Comparison of ENCODE assay signal across 17 cellular contexts in genomic region chr14:80269338-80269935, GRCh38. TPM values are rescaled to one million over a fixed set of nuclear protein-coding genes. Genes with fewer than 3 reads are reported as not detected.
A peak's percentile ranks its signal among the peaks of the same experiment; 100 is the strongest.
DNase-seq lines count a peak whose midpoint lies in the region; ATAC-seq and TF ChIP-seq lines count a peak whose summit lies in the region.
"Had no signal": no experiment of that assay in that cellular context is flagged by ENCODE, and none has a peak within 500 bp of the region (broad histone marks: within the 10 kb centered on the region; RNA-seq: fewer than 3 reads in every experiment).

No MANE protein-coding gene starts in this region.

- TF ChIP-seq RAD21 in SK-N-SH (IDR thresholded peaks at IDR 0.05; ENCODE audit: low read length), result no peak

- ATAC-seq in GM19035 (IDR thresholded peaks at IDR 0.05; ENCODE audit: unreplicated experiment) (no peak), GM21786 (IDR thresholded peaks at IDR 0.05; ENCODE audit: unreplicated experiment) (no peak)
- ATAC-seq: activated T-cell treated with anti-CD3 and anti-CD28 coated beads, Interleukin-2, amount 50 U/mL, for 72 hours had no signal

- TF ChIP-seq EP300 in SK-N-SH (IDR thresholded peaks at IDR 0.05; ENCODE audit: borderline replicate concordance in 1 of 2, low read depth in 1 of 2, low read length in 1 of 2), result no peak

- no peaks in the 10 kb centered on the region for H3K27me3 ChIP-seq in SK-N-SH (ENCODE audit: insufficient read depth)
- no peaks in the 10 kb centered on the region for H3K27me3 ChIP-seq in esophagus (ENCODE audit: control insufficient read depth in 1 of 2, insufficient read depth in 2 of 2, low read length in 2 of 2)
- no peaks in the 10 kb centered on the region for H3K27me3 ChIP-seq in osteoblast (ENCODE audit: insufficient read depth, low read length)
- H3K27me3 ChIP-seq: heart right ventricle, right atrium auricular region had no signal

- WGBS in SK-N-SH (ENCODE audit: low lambda C conversion rate), result 24% methylated on average over 5 of the region's 5 CpGs
- 53 to 65% methylated on average over 5 of the region's 5 CpGs for WGBS in esophagus, 2 donors

- DNase-seq in GM03348 (ENCODE audit: low spot score), result peak; percentile 37
- DNase-seq in SK-N-SH, result no peak
- no peak for DNase-seq in osteoblast (ENCODE audit: insufficient read length, low spot score, missing footprints)
- DNase-seq in NCI-H82 (lab: John Stamatoyannopoulos, UW), result no peak
- DNase-seq: activated CD4-positive, alpha-beta memory T cell treated with anti-CD3 and anti-CD28 coated beads, Interleukin-2, amount 10 ng/mL, durations not matched to agents 7 days and 5 days; activated naive CD8-positive, alpha-beta T cell treated with anti-CD3 and anti-CD28 coated beads for 36 hours; activated T-cell treated with anti-CD3 and anti-CD28 coated beads, Interleukin-2, amount 50 U/mL, for 72 hours; heart right ventricle; KBM-7; kidney; midbrain; NCI-H1092 had no signal

- CTCF ChIA-PET in SK-N-SH (lab: Yijun Ruan, JAX), result interaction anchor here (1.3 kb wide), 1 partner anchor 11 kb away, joined by 5 read pairs; no protein-coding TSS in a partner anchor

- TF ChIP-seq CTCF in SK-N-SH (IDR thresholded peaks at IDR 0.05) (no peak), osteoblast (IDR thresholded peaks at IDR 0.05; ENCODE audit: extremely low read depth, low read depth, low read length) (no peak)

- no peaks in the 10 kb centered on the region for H3K36me3 ChIP-seq in SK-N-SH (replicated peaks in 1 of 2; ENCODE audit: control insufficient read depth in 1 of 2, insufficient read depth in 2 of 2, low read length in 1 of 2)
- no peaks in the 10 kb centered on the region for H3K36me3 ChIP-seq in esophagus (ENCODE audit: control insufficient read depth in 2 of 2, insufficient read depth in 2 of 2, low read length in 1 of 2)
- H3K36me3 ChIP-seq in osteoblast (ENCODE audit: insufficient read depth, low read length), result no peaks in the 10 kb centered on the region
- H3K36me3 ChIP-seq: heart right ventricle, right atrium auricular region had no signal

- H4K20me1 ChIP-seq in SK-N-SH (ENCODE audit: insufficient read depth) (no peaks in the 10 kb centered on the region), osteoblast (ENCODE audit: insufficient read depth, low read length) (no peaks in the 10 kb centered on the region)

- H3K9me3 ChIP-seq in SK-N-SH (no peaks in the 10 kb centered on the region), esophagus (ENCODE audit: control insufficient read depth in 2 of 2, insufficient read depth in 1 of 2, low read depth in 1 of 2, low read length in 1 of 2) (no peaks in the 10 kb centered on the region), osteoblast (ENCODE audit: low read depth, low read length) (no peaks in the 10 kb centered on the region)
- H3K9me3 ChIP-seq: heart right ventricle, right atrium auricular region had no signal

- POLR2A ChIA-PET in SK-N-SH (lab: Yijun Ruan, JAX), result no interaction called here

- peaks cover 14% of the 10 kb centered on the region for H3F3A ChIP-seq in SK-N-SH (replicated peaks; ENCODE audit: insufficient read depth)

- no peak overlapping the region for H3K4me3 ChIP-seq in SK-N-SH (ENCODE audit: low read depth in 2 of 2, low read length in 1 of 2)
- H3K4me3 ChIP-seq in esophagus (ENCODE audit: low read depth in 1 of 2, low read length in 2 of 2), result no peak overlapping the region
- no peak overlapping the region for H3K4me3 ChIP-seq in osteoblast (ENCODE audit: insufficient read depth, low read length)
- H3K4me3 ChIP-seq: heart right ventricle, right atrium auricular region had no signal

- H3K79me2 ChIP-seq in SK-N-SH (ENCODE audit: insufficient read depth) (no peaks in the 10 kb centered on the region), osteoblast (ENCODE audit: insufficient read depth, low read length) (no peaks in the 10 kb centered on the region)

- peak overlapping the region; percentile 12; the same call in 1 of the 2 replicates for H3K4me2 ChIP-seq in SK-N-SH
- peak overlapping the region; percentile 0 for H3K4me2 ChIP-seq in osteoblast (ENCODE audit: insufficient read depth, low read length)

- no peak overlapping the region for H3K9ac ChIP-seq in SK-N-SH

- H2AFZ ChIP-seq in SK-N-SH (ENCODE audit: low read depth) (peak overlapping the region; percentile 69; the same call in 1 of the 2 replicates), osteoblast (ENCODE audit: low read length) (peak overlapping the region; percentile 47)

- no peaks in the 10 kb centered on the region for H3K9me2 ChIP-seq in SK-N-SH

- H3K4me1 ChIP-seq in SK-N-SH (ENCODE audit: control insufficient read depth in 1 of 2, insufficient read depth in 2 of 2, low read depth in 1 of 2, low read length in 1 of 2), result no peaks in the 10 kb centered on the region; a peak in 2 of 4 replicates
- H3K4me1 ChIP-seq in esophagus (ENCODE audit: control insufficient read depth in 2 of 2, insufficient read depth in 2 of 2, low read length in 1 of 2), result no peaks in the 10 kb centered on the region
- no peaks in the 10 kb centered on the region for H3K4me1 ChIP-seq in osteoblast (ENCODE audit: insufficient read depth, low read length)
- H3K4me1 ChIP-seq: heart right ventricle, right atrium auricular region had no signal

- H3K27ac ChIP-seq in SK-N-SH (ENCODE audit: low read depth in 2 of 2, low read length in 1 of 2), result peak overlapping the region in 1 of 2 experiments; percentile 34; a peak in 2 of 4 replicates
- H3K27ac ChIP-seq in esophagus (ENCODE audit: low read depth in 2 of 2, low read length in 1 of 2), result peak overlapping the region; percentile 31 to 80
- H3K27ac ChIP-seq in osteoblast (ENCODE audit: low read depth, low read length), result no peak overlapping the region
- H3K27ac ChIP-seq: C4-2B, heart right ventricle, right atrium auricular region had no signal

TF ChIP-seq in SK-N-SH, 30 proteins besides CTCF, POLR2A, EP300 and RAD21:
- TF ChIP-seq SMC3 (IDR thresholded peaks at IDR 0.05; ENCODE audit: low read depth, low read length) (no peak), FOSL2 (IDR thresholded peaks at IDR 0.05; ENCODE audit: borderline replicate concordance, low read depth) (peak; percentile 4; the same call in 1 of the 2 replicates), RCOR1 (IDR thresholded peaks at IDR 0.05; ENCODE audit: low read length) (no peak), JUND (IDR thresholded peaks at IDR 0.05) (no peak), SIN3A (IDR thresholded peaks at IDR 0.05; ENCODE audit: borderline replicate concordance, low read depth, low read length) (no peak), CHD2 (IDR thresholded peaks at IDR 0.05; ENCODE audit: low read length, partially characterized antibody) (no peak), MAX (IDR thresholded peaks at IDR 0.05; ENCODE audit: low read depth) (no peak), PBX3 (IDR thresholded peaks at IDR 0.05) (peak; percentile 35)
TF ChIP-seq in SK-N-SH: peak in this region for 2.

RNA-seq across cellular contexts. Expression of gene DIO2, which starts 58.1 kb away (rescaled TPM):
- 0.91 and 1.1 TPM in 2 replicates for polyA plus RNA-seq in SK-N-SH (2012; rRNA removed)
- 0.53 and 0.79 TPM in 2 replicates for polyA plus RNA-seq in SK-N-SH (2012; cell fraction: cytosol; rRNA removed)
- polyA plus RNA-seq in SK-N-SH (2012; cell fraction: nucleus; rRNA removed), result 1.4 and 1.9 TPM in 2 replicates
- 10 to 100 TPM; 42.3 to 58.7 TPM for polyA plus RNA-seq in esophagus
- 0.29 and 1.1 TPM in 2 replicates for total RNA-seq in osteoblast
- total RNA-seq: activated CD4-positive, alpha-beta memory T cell treated with anti-CD3 and anti-CD28 coated beads, Interleukin-2, amount 10 ng/mL, durations not matched to agents 7 days and 5 days; activated naive CD8-positive, alpha-beta T cell treated with anti-CD3 and anti-CD28 coated beads for 36 hours had no signal

Comparison
In these comparisons a context has a peak if more than half of its experiments do, and no peak if none do; other contexts are left out.
1. RNA of gene DIO2, which starts 58.1 kb away (polyA plus RNA-seq): 42.3 to 58.7 TPM in esophagus; 0.53 to 1.9 TPM in SK-N-SH; every median in the first group is over 10 times any median in the second.